Comparison of ENCODE assay signal across 8 cellular contexts in genomic region chr3:46695177-46695961, GRCh38. TPM values are rescaled to one million over a fixed set of nuclear protein-coding genes. Genes with fewer than 3 reads are reported as not detected.
DNase-seq lines count a peak whose midpoint lies in the region; ATAC-seq and TF ChIP-seq lines count a peak whose summit lies in the region.

No MANE protein-coding gene starts in this region.

- no peaks in the 10 kb centered on the region for H3K36me3 Mint-ChIP-seq in T-helper 1 cell treated with Interleukin-12 subunit alpha and Interleukin-12 subunit beta and Interleukin-4 antibody, amounts not matched to agents 30 μg/mL and 1 μg/mL, for 36 hours (ENCODE audit: low read depth)
- no peaks in the 10 kb centered on the region for H3K36me3 Mint-ChIP-seq in brain

- peak overlapping the region; percentile 26 for H3K4me3 Mint-ChIP-seq in T-helper 1 cell treated with Interleukin-12 subunit alpha and Interleukin-12 subunit beta and Interleukin-4 antibody, amounts not matched to agents 30 μg/mL and 1 μg/mL, for 36 hours
- H3K4me3 Mint-ChIP-seq in brain: peak overlapping the region in 1 of 5 experiments; percentile 24

- ATAC-seq in HG03280 (IDR thresholded peaks at IDR 0.05; ENCODE audit: unreplicated experiment): no peak
- ATAC-seq in HG03378 (IDR thresholded peaks at IDR 0.05; ENCODE audit: unreplicated experiment): no peak

- H3K4me1 Mint-ChIP-seq in T-helper 1 cell treated with Interleukin-12 subunit alpha and Interleukin-12 subunit beta and Interleukin-4 antibody, amounts not matched to agents 30 μg/mL and 1 μg/mL, for 36 hours (ENCODE audit: low read depth): peaks cover 20% of the 10 kb centered on the region
- H3K4me1 Mint-ChIP-seq in brain: peaks cover 29% of the 10 kb centered on the region

- peak overlapping the region; percentile 72 for H3K27ac Mint-ChIP-seq in T-helper 1 cell treated with Interleukin-12 subunit alpha and Interleukin-12 subunit beta and Interleukin-4 antibody, amounts not matched to agents 30 μg/mL and 1 μg/mL, for 36 hours
- H3K27ac Mint-ChIP-seq in brain: peak overlapping the region in 2 of 5 experiments; percentile 61 to 75

- no peaks in the 10 kb centered on the region for H3K9me3 Mint-ChIP-seq in T-helper 1 cell treated with Interleukin-12 subunit alpha and Interleukin-12 subunit beta and Interleukin-4 antibody, amounts not matched to agents 30 μg/mL and 1 μg/mL, for 36 hours
- H3K9me3 Mint-ChIP-seq in brain: peaks cover 0 to 2% (median 0%) of the 10 kb centered on the region in 5 experiments

- peak; percentile 14 to 36 for TF ChIP-seq CTCF in brain (conservative IDR thresholded peaks at IDR 0.05)

- DNase-seq in activated gamma-delta T cell treated with Interleukin-2 at 50 U/mL for 16 hours: peak; percentile 32
- DNase-seq in activated gamma-delta T cell (lab: John Stamatoyannopoulos, UW): no peak
- peak; percentile 80 for DNase-seq in islet precursor cell
- DNase-seq in stimulated activated CD8-positive, alpha-beta memory T cell treated with anti-CD3 and anti-CD28 coated beads, Interleukin-4, amount 100 ng/mL, for 48 hours: peak; percentile 53

- H3K27me3 Mint-ChIP-seq in T-helper 1 cell treated with Interleukin-12 subunit alpha and Interleukin-12 subunit beta and Interleukin-4 antibody, amounts not matched to agents 30 μg/mL and 1 μg/mL, for 36 hours (ENCODE audit: low read depth): peaks cover 34% of the 10 kb centered on the region
- peaks cover 28% of the 10 kb centered on the region for H3K27me3 Mint-ChIP-seq in brain

RNA-seq across cellular contexts. Expression of gene ALS2CL, which starts 1.9 kb away (rescaled TPM):
- 0.39 TPM for polyA plus RNA-seq in brain (ENCODE audit: insufficient read depth, low read depth, low replicate concordance)

RNA-seq across cellular contexts. Expression of gene TMIE, which starts 5.8 kb away (rescaled TPM):
- 2.1 TPM for polyA plus RNA-seq in brain (ENCODE audit: insufficient read depth, low read depth, low replicate concordance)

RNA-seq across cellular contexts. Expression of gene PRSS50, which starts 22.3 kb away (rescaled TPM):
- polyA plus RNA-seq in brain (ENCODE audit: insufficient read depth, low read depth, low replicate concordance): not detected
